Comparison of ENCODE assay signal across 9 cellular contexts in genomic region chr6:46015119-46015968, GRCh38. TPM values are rescaled to one million over a fixed set of nuclear protein-coding genes. Genes with fewer than 3 reads are reported as not detected.
DNase-seq lines count a peak whose midpoint lies in the region; ATAC-seq and FAIRE-seq lines count a peak whose summit lies in the region.
"Had no signal": no experiment of that assay in that cellular context is flagged by ENCODE, and none has a peak within 500 bp of the region (broad histone marks: within the 10 kb centered on the region; RNA-seq: fewer than 3 reads in every experiment).

CLIC5 (minus strand) TSS chr6:46015860; CDS start chr6:46015542, 318 bp downstream.

- peak within 1 kb of the TSS; percentile 49 for H3K27ac ChIP-seq in subcutaneous abdominal adipose tissue (ENCODE audit: low read depth, low read length)

- peak within 1 kb of the TSS; percentile 67 for H3K27ac Mint-ChIP-seq in T-helper 2 cell treated with Interferon-gamma antibody and Interleukin-4, amounts not matched to agents 5 μg/mL and 100 μg/mL, for 36 hours
- peak within 1 kb of the TSS; percentile 80 for H3K27ac Mint-ChIP-seq in memory B cell

- peak; percentile 51 for FAIRE-seq in GM19239 (lab: Jason Lieb, UNC)
- FAIRE-seq: islet of Langerhans had no signal

- peaks cover 6% of the 10 kb centered on the region for H3K9me3 Mint-ChIP-seq in T-helper 2 cell treated with Interferon-gamma antibody and Interleukin-4, amounts not matched to agents 5 μg/mL and 100 μg/mL, for 36 hours
- H3K9me3 Mint-ChIP-seq in memory B cell, result peaks cover 4% of the 10 kb centered on the region

- peak within 1 kb of the TSS; percentile 83 for H3K4me3 Mint-ChIP-seq in T-helper 2 cell treated with Interferon-gamma antibody and Interleukin-4, amounts not matched to agents 5 μg/mL and 100 μg/mL, for 36 hours
- peak within 1 kb of the TSS; percentile 95 for H3K4me3 Mint-ChIP-seq in memory B cell

- H3K9ac ChIP-seq in subcutaneous abdominal adipose tissue (ENCODE audit: low read length in 5 of 5), result peak within 1 kb of the TSS in 3 of 5 donors; percentile 59 to 64 (median 60)

- ATAC-seq in memory B cell (ENCODE audit: low read depth) (peak; percentile 36), GM18861 (IDR thresholded peaks at IDR 0.05; ENCODE audit: unreplicated experiment) (no peak)

- peaks cover 28% of the 10 kb centered on the region for H3K27me3 Mint-ChIP-seq in T-helper 2 cell treated with Interferon-gamma antibody and Interleukin-4, amounts not matched to agents 5 μg/mL and 100 μg/mL, for 36 hours (ENCODE audit: low read depth)
- H3K27me3 Mint-ChIP-seq in memory B cell, result peaks cover 2% of the 10 kb centered on the region

- H3K36me3 ChIP-seq in subcutaneous abdominal adipose tissue (ENCODE audit: control insufficient read depth in 5 of 5, insufficient read depth in 5 of 5, low read length in 5 of 5), result no peaks in the 10 kb centered on the region

- H3K36me3 Mint-ChIP-seq in T-helper 2 cell treated with Interferon-gamma antibody and Interleukin-4, amounts not matched to agents 5 μg/mL and 100 μg/mL, for 36 hours (ENCODE audit: low read depth), result no peaks in the 10 kb centered on the region
- no peaks in the 10 kb centered on the region for H3K36me3 Mint-ChIP-seq in memory B cell

- peaks cover 0 to 29% (median 16%) of the 10 kb centered on the region in 5 donors for H3K4me1 ChIP-seq in subcutaneous abdominal adipose tissue (ENCODE audit: control insufficient read depth in 5 of 5, insufficient read depth in 5 of 5, low read length in 5 of 5)

- H3K4me1 Mint-ChIP-seq in T-helper 2 cell treated with Interferon-gamma antibody and Interleukin-4, amounts not matched to agents 5 μg/mL and 100 μg/mL, for 36 hours (ENCODE audit: low read depth), result peaks cover 50% of the 10 kb centered on the region
- peaks cover 36% of the 10 kb centered on the region for H3K4me1 Mint-ChIP-seq in memory B cell

- peak within 1 kb of the TSS; percentile 51 to 74 (median 64) for H3K4me3 ChIP-seq in subcutaneous abdominal adipose tissue (ENCODE audit: low read depth in 1 of 5, low read length in 5 of 5)

- DNase-seq in GM19239 (ENCODE audit: insufficient read length, low spot score) (peak; percentile 31), cerebellum (ENCODE audit: low spot score) (peak; percentile 10), memory B cell (ENCODE audit: low spot score in 2 of 2) (peak; percentile 5 to 26), putamen (ENCODE audit: low spot score) (no peak), NCI-H1694 (lab: John Stamatoyannopoulos, UW) (no peak)
- DNase-seq in T-helper 2 cell treated with Interferon-gamma antibody and Interleukin-4, amounts not matched to agents 5 μg/mL and 100 μg/mL, for 36 hours (ENCODE audit: low spot score), result peak; percentile 32

- H3K27me3 ChIP-seq in subcutaneous abdominal adipose tissue (ENCODE audit: control insufficient read depth in 5 of 5, insufficient read depth in 4 of 5, low read length in 5 of 5), result peaks cover 0 to 19% (median 11%) of the 10 kb centered on the region in 5 donors

- peaks cover 0 to 3% (median 0%) of the 10 kb centered on the region in 5 donors for H3K9me3 ChIP-seq in subcutaneous abdominal adipose tissue (ENCODE audit: control insufficient read depth in 5 of 5, low read length in 5 of 5)

RNA-seq across cellular contexts. Expression of gene CLIC5, which starts in this region (rescaled TPM):
- 2.4 TPM for total RNA-seq in cerebellum

Comparison
In these comparisons a context has a peak if more than half of its experiments do, and no peak if none do; other contexts are left out.
1. DNase-seq: peak in GM19239 (single experiment), T-helper 2 cell treated with Interferon-gamma antibody and Interleukin-4, amounts not matched to agents 5 μg/mL and 100 μg/mL, for 36 hours (single experiment), cerebellum (single experiment) and memory B cell (2 of 2); none in putamen (single experiment) and NCI-H1694 (single experiment).